14 cellular contexts compared by ENCODE assay signal in the genomic region with DNA sequence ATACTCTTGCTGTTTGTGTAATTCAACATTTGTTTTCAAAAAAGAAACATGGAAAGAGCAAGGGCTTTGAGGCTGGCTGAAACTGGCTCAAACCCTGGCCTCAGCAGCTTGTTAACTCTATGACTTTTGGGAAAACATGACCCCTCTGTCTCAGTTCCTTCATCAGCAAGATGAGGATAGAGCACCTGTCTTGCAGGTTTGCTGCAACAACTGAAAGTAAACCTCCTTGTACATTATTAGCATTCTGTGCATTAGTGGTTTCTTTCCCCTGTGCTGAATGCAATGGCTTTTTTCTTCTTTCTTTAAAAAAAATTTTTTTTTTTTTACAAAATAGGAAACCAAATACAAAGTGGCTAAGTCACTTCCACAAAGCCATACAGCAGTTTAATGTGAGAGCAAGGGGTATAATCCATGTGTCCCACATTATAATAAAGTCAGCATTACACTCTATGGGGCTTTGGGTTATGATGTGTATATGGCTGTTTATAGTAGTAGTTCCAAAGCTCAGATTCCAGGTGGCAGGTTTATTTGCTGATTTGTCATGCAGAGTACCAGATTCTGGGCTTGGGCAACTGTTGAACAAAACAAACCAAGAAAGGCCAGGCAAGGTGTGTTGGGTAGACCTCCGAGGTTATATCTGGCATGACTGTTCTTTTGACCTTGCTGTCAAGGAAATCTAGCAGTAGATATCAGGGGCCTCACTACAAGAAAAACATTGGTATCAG.
A peak's percentile ranks its signal among the peaks of the same experiment; 100 is the strongest.
DNase-seq lines count a peak whose midpoint lies in the region; ATAC-seq and FAIRE-seq lines count a peak whose summit lies in the region.
"Had no signal": no experiment of that assay in that cellular context is flagged by ENCODE, and none has a peak within 500 bp of the region (broad histone marks: within the 10 kb centered on the region; RNA-seq: fewer than 3 reads in every experiment).

No MANE protein-coding gene starts in this region.

- peaks cover 21% of the 10 kb centered on the region for H3K4me1 Mint-ChIP-seq in central memory CD8-positive, alpha-beta T cell

- no peak for FAIRE-seq in small intestine (lab: Jason Lieb, UNC)
- FAIRE-seq: HepG2 had no signal

- peak overlapping the region in 1 of 2 donors; percentile 45 for H3K27ac ChIP-seq in small intestine (ENCODE audit: low read depth in 1 of 2, low read length in 1 of 2)
- H3K27ac ChIP-seq: GM23248 had no signal

- peak overlapping the region; percentile 64 for H3K27ac Mint-ChIP-seq in central memory CD8-positive, alpha-beta T cell (ENCODE audit: low read depth)
- H3K27ac Mint-ChIP-seq: CD8-positive, alpha-beta T cell had no signal

- H3K9me3 ChIP-seq in small intestine (ENCODE audit: control insufficient read depth, low read depth), result no peaks in the 10 kb centered on the region

- H3K36me3 ChIP-seq in small intestine (ENCODE audit: control insufficient read depth in 2 of 2, insufficient read depth in 2 of 2, low read length in 2 of 2), result no peaks in the 10 kb centered on the region

- H3K27me3 ChIP-seq in small intestine (ENCODE audit: control insufficient read depth in 2 of 2, insufficient read depth in 2 of 2, low read length in 2 of 2), result no peaks in the 10 kb centered on the region

- 14 to 58% (median 47%) methylated on average over 1 of the region's 1 CpG for WGBS in small intestine, 3 donors

- DNase-seq in central memory CD8-positive, alpha-beta T cell (ENCODE audit: low spot score in 2 of 2), result no peak
- peak; percentile 59 for DNase-seq in small intestine
- DNase-seq in NCI-H526 (lab: John Stamatoyannopoulos, UW), result no peak
- no peak for DNase-seq in NK-92 treated with Interleukin-12 subunit alpha and Interleukin-12 subunit beta, amount 100 ng/mL, for 24 hours (lab: John Stamatoyannopoulos, UW)
- no peak for DNase-seq in OCI-M1 (lab: John Stamatoyannopoulos, UW)
- DNase-seq: CD8-positive, alpha-beta T cell; GF-D8; GM23248; NCI-H1105 treated with DMSO at 0.1 percent for 48 hours; NCI-H187 treated with DMSO at 0.1 percent for 48 hours; NCI-H510A had no signal

- H3K4me1 ChIP-seq in small intestine (ENCODE audit: control insufficient read depth in 2 of 2, insufficient read depth in 1 of 2, low read depth in 1 of 2, low read length in 1 of 2), result peaks cover 6 to 7% of the 10 kb centered on the region in 2 donors

- H3K27me3 Mint-ChIP-seq in central memory CD8-positive, alpha-beta T cell, result no peaks in the 10 kb centered on the region

- ATAC-seq in GM19455 (IDR thresholded peaks at IDR 0.05; ENCODE audit: unreplicated experiment) (peak; percentile 35), HG03066 (IDR thresholded peaks at IDR 0.05; ENCODE audit: low read depth, unreplicated experiment) (peak; percentile 38)
- ATAC-seq in central memory CD8-positive, alpha-beta T cell (replicated peaks; ENCODE audit: extremely low read depth, poor library complexity, severe bottlenecking), result no peak
- ATAC-seq: HepG2 had no signal

- H3K4me3 Mint-ChIP-seq in central memory CD8-positive, alpha-beta T cell, result no peak overlapping the region
- H3K4me3 Mint-ChIP-seq: CD8-positive, alpha-beta T cell had no signal

- H3K4me3 ChIP-seq in small intestine (ENCODE audit: low read depth in 1 of 2, low read length in 2 of 2), result no peak overlapping the region
- H3K4me3 ChIP-seq: GM23248 had no signal

- H3K9me3 Mint-ChIP-seq in central memory CD8-positive, alpha-beta T cell, result no peaks in the 10 kb centered on the region
- H3K9me3 Mint-ChIP-seq: CD8-positive, alpha-beta T cell had no signal

- H3K36me3 Mint-ChIP-seq in central memory CD8-positive, alpha-beta T cell (ENCODE audit: insufficient read depth), result no peaks in the 10 kb centered on the region
- H3K36me3 Mint-ChIP-seq: CD8-positive, alpha-beta T cell had no signal
